In the genomic region with DNA sequence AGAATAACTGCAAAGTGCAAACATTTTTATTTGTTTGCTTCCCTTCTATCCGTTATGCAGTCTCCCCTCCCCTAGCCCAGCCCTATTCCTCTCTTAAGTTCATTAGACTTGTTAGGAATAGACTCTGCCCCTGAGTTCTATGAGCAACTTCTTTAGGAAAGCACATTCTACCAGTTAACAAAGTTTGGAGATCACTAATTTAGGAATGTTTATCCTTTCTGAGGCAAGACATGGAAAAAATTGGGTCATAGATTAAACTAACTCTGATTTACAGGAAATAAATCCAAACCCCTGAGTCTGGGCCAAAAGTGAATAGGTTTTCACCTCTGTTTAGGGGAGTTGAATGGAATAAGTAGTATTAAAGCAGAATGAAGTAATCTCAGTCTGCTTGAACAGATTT, we compare ENCODE assay signal across 2 cellular contexts.
TF ChIP-seq lines count a peak whose summit lies in the region.

No MANE protein-coding gene starts in this region.

TF ChIP-seq in liver, 16 proteins besides CTCF, POLR2A, EP300 and RAD21:
- peak; percentile 55 to 81 for TF ChIP-seq EGR1 (IDR thresholded peaks at IDR 0.05; ENCODE audit: low read depth in 2 of 2)
- TF ChIP-seq, protein P1, sequence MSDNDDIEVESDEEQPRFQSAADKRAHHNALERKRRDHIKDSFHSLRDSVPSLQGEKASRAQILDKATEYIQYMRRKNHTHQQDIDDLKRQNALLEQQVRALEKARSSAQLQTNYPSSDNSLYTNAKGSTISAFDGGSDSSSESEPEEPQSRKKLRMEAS (IDR thresholded peaks at IDR 0.05), result peak; percentile 80
- peak; percentile 38 for TF ChIP-seq FOXA2 (IDR thresholded peaks at IDR 0.05)
- TF ChIP-seq TAF1 (conservative IDR thresholded peaks at IDR 0.05), result no peak
- TF ChIP-seq, protein P2, sequence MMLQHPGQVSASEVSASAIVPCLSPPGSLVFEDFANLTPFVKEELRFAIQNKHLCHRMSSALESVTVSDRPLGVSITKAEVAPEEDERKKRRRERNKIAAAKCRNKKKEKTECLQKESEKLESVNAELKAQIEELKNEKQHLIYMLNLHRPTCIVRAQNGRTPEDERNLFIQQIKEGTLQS (IDR thresholded peaks at IDR 0.05), result peak; percentile 68
- peak in 1 of 2 donors; percentile 16 for TF ChIP-seq GABPA (IDR thresholded peaks at IDR 0.05 in 1 of 2, conservative IDR thresholded peaks at IDR 0.05 in 1 of 2)
- TF ChIP-seq JUND (IDR thresholded peaks at IDR 0.05), result peak; percentile 94 to 96
- TF ChIP-seq, protein P3, sequence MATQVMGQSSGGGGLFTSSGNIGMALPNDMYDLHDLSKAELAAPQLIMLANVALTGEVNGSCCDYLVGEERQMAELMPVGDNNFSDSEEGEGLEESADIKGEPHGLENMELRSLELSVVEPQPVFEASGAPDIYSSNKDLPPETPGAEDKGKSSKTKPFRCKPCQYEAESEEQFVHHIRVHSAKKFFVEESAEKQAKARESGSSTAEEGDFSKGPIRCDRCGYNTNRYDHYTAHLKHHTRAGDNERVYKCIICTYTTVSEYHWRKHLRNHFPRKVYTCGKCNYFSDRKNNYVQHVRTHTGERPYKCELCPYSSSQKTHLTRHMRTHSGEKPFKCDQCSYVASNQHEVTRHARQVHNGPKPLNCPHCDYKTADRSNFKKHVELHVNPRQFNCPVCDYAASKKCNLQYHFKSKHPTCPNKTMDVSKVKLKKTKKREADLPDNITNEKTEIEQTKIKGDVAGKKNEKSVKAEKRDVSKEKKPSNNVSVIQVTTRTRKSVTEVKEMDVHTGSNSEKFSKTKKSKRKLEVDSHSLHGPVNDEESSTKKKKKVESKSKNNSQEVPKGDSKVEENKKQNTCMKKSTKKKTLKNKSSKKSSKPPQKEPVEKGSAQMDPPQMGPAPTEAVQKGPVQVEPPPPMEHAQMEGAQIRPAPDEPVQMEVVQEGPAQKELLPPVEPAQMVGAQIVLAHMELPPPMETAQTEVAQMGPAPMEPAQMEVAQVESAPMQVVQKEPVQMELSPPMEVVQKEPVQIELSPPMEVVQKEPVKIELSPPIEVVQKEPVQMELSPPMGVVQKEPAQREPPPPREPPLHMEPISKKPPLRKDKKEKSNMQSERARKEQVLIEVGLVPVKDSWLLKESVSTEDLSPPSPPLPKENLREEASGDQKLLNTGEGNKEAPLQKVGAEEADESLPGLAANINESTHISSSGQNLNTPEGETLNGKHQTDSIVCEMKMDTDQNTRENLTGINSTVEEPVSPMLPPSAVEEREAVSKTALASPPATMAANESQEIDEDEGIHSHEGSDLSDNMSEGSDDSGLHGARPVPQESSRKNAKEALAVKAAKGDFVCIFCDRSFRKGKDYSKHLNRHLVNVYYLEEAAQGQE (IDR thresholded peaks at IDR 0.05), result peak; percentile 58
- TF ChIP-seq, protein P4, sequence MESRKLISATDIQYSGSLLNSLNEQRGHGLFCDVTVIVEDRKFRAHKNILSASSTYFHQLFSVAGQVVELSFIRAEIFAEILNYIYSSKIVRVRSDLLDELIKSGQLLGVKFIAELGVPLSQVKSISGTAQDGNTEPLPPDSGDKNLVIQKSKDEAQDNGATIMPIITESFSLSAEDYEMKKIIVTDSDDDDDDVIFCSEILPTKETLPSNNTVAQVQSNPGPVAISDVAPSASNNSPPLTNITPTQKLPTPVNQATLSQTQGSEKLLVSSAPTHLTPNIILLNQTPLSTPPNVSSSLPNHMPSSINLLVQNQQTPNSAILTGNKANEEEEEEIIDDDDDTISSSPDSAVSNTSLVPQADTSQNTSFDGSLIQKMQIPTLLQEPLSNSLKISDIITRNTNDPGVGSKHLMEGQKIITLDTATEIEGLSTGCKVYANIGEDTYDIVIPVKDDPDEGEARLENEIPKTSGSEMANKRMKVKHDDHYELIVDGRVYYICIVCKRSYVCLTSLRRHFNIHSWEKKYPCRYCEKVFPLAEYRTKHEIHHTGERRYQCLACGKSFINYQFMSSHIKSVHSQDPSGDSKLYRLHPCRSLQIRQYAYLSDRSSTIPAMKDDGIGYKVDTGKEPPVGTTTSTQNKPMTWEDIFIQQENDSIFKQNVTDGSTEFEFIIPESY (IDR thresholded peaks at IDR 0.05), result peak; percentile 76
- peak; percentile 97 for TF ChIP-seq SP1 (IDR thresholded peaks at IDR 0.05)
- TF ChIP-seq YY1 (IDR thresholded peaks at IDR 0.05), result peak; percentile 60
- TF ChIP-seq HNF4A (conservative IDR thresholded peaks at IDR 0.05), result peak; percentile 99 to 100
- TF ChIP-seq RXRA (IDR thresholded peaks at IDR 0.05), result peak; percentile 92 to 94
- TF ChIP-seq NR2F2 (IDR thresholded peaks at IDR 0.05), result peak; percentile 74
- no peak for TF ChIP-seq FOXA1 (IDR thresholded peaks at IDR 0.05)
- TF ChIP-seq HNF4G (IDR thresholded peaks at IDR 0.05), result peak; percentile 94
TF ChIP-seq in liver: peak in this region for 14.

TF ChIP-seq in HepG2, 621 proteins besides CTCF, POLR2A, EP300 and RAD21 (continued from another document):
- no peak for TF ChIP-seq ZNF577 (CRISPR knock-in tag; IDR thresholded peaks at IDR 0.05; ENCODE audit: borderline replicate concordance, low read depth)
- no peak for TF ChIP-seq U2AF2 (IDR thresholded peaks at IDR 0.05; ENCODE audit: low read depth, low read length)
- TF ChIP-seq, protein P5, sequence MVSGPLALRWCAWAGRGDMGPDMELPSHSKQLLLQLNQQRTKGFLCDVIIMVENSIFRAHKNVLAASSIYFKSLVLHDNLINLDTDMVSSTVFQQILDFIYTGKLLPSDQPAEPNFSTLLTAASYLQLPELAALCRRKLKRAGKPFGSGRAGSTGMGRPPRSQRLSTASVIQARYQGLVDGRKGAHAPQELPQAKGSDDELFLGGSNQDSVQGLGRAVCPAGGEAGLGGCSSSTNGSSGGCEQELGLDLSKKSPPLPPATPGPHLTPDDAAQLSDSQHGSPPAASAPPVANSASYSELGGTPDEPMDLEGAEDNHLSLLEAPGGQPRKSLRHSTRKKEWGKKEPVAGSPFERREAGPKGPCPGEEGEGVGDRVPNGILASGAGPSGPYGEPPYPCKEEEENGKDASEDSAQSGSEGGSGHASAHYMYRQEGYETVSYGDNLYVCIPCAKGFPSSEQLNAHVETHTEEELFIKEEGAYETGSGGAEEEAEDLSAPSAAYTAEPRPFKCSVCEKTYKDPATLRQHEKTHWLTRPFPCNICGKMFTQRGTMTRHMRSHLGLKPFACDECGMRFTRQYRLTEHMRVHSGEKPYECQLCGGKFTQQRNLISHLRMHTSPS (CRISPR knock-in tag; IDR thresholded peaks at IDR 0.05; ENCODE audit: low read depth), result no peak
- TF ChIP-seq HNRNPUL1 (IDR thresholded peaks at IDR 0.05; ENCODE audit: low read depth, low read length), result no peak
- no peak for TF ChIP-seq NBN (conservative IDR thresholded peaks at IDR 0.05)
- no peak for TF ChIP-seq ZNF335 (CRISPR knock-in tag; IDR thresholded peaks at IDR 0.05)
- TF ChIP-seq BCL6 (CRISPR knock-in tag; IDR thresholded peaks at IDR 0.05), result no peak
- TF ChIP-seq, protein P6, sequence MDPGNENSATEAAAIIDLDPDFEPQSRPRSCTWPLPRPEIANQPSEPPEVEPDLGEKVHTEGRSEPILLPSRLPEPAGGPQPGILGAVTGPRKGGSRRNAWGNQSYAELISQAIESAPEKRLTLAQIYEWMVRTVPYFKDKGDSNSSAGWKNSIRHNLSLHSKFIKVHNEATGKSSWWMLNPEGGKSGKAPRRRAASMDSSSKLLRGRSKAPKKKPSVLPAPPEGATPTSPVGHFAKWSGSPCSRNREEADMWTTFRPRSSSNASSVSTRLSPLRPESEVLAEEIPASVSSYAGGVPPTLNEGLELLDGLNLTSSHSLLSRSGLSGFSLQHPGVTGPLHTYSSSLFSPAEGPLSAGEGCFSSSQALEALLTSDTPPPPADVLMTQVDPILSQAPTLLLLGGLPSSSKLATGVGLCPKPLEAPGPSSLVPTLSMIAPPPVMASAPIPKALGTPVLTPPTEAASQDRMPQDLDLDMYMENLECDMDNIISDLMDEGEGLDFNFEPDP (CRISPR knock-in tag; conservative IDR thresholded peaks at IDR 0.05), result no peak
- no peak for TF ChIP-seq RELA (CRISPR knock-in tag; IDR thresholded peaks at IDR 0.05)
- TF ChIP-seq FOXM1 (CRISPR knock-in tag; IDR thresholded peaks at IDR 0.05), result no peak
- TF ChIP-seq ZNF878 (CRISPR knock-in tag; IDR thresholded peaks at IDR 0.05), result no peak
- TF ChIP-seq ZNF383 (CRISPR knock-in tag; IDR thresholded peaks at IDR 0.05; ENCODE audit: borderline replicate concordance), result no peak
